Comparison of ENCODE assay signal across 30 cellular contexts in the genomic region with DNA sequence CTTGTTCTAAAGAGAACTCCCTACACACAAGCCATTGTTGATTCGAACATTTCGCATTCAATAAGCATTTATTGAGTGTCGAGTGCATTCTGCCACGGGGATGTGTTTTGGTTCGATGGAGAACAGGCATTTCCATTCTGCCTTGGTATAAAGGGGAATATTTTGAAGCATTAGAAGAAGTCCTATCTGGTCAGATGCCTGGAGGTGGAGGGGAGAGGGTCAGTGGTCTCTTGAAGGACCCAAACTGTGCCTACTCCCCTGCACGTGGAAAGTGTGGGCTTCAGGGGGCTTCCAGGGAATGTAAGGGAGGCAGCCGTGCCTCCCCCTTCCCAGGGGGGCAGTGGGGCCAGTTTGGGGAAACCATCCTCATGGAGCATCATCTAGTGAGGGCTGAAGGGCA. TPM values are rescaled to one million over a fixed set of nuclear protein-coding genes. Genes with fewer than 3 reads are reported as not detected.
"Had no signal": no experiment of that assay in that cellular context is flagged by ENCODE, and none has a peak within 500 bp of the region (broad histone marks: within the 10 kb centered on the region; RNA-seq: fewer than 3 reads in every experiment).

No MANE protein-coding gene starts in this region.

- H3K4me3 Mint-ChIP-seq: activated CD4-positive, alpha-beta memory T cell treated with anti-CD3 and anti-CD28 coated beads, Interleukin-2, amount 10 ng/mL, durations not matched to agents 7 days and 5 days; activated CD4-positive, alpha-beta T cell treated with anti-CD3 and anti-CD28 coated beads, Interleukin-2, amount 10 ng/mL, durations not matched to agents 7 days and 5 days; activated naive CD8-positive, alpha-beta T cell; activated T-cell treated with anti-CD3 and anti-CD28 coated beads, Interleukin-2, amount 50 U/mL, for 4 hours; activated T-helper 17 cell treated with anti-CD3 and anti-CD28 coated beads, Interleukin-2, amount 50 U/mL, for 72 hours; dendritic cell treated with granulocyte-macrophage colony-stimulating factor and Interleukin-4, amounts not matched to agents 40 ng/mL and 50 ng/mL, for 4 days; effector memory CD8-positive, alpha-beta T cell had no signal

- H3K36me3 ChIP-seq: esophagus muscularis mucosa, gastrocnemius medialis had no signal

- H3K36me3 Mint-ChIP-seq: activated naive CD8-positive, alpha-beta T cell had no signal

- H3K4me3 ChIP-seq: body of pancreas, coronary artery, esophagus muscularis mucosa, gastrocnemius medialis had no signal

- H3K27me3 ChIP-seq: body of pancreas, foreskin keratinocyte had no signal

- H3K27ac ChIP-seq: body of pancreas, coronary artery, esophagus muscularis mucosa, foreskin keratinocyte, gastrocnemius medialis had no signal

- H3K4me1 ChIP-seq: body of pancreas, esophagus muscularis mucosa, gastrocnemius medialis had no signal

- H3K4me1 Mint-ChIP-seq: activated CD4-positive, alpha-beta memory T cell treated with anti-CD3 and anti-CD28 coated beads, Interleukin-2, amount 10 ng/mL, durations not matched to agents 7 days and 5 days; activated CD4-positive, alpha-beta T cell treated with anti-CD3 and anti-CD28 coated beads, Interleukin-2, amount 10 ng/mL, durations not matched to agents 7 days and 5 days; activated T-helper 17 cell treated with anti-CD3 and anti-CD28 coated beads, Interleukin-2, amount 50 U/mL, for 72 hours had no signal

- H3K9me3 ChIP-seq: body of pancreas, esophagus muscularis mucosa, gastrocnemius medialis had no signal

- DNase-seq: activated CD4-positive, alpha-beta memory T cell treated with anti-CD3 and anti-CD28 coated beads, Interleukin-2, amount 10 ng/mL, durations not matched to agents 7 days and 5 days; activated CD4-positive, alpha-beta T cell treated with anti-CD3 and anti-CD28 coated beads for 4 hours; activated CD4-positive, alpha-beta T cell treated with anti-CD3 and anti-CD28 coated beads, Interleukin-2, amount 10 ng/mL, durations not matched to agents 7 days and 5 days; activated CD4-positive, alpha-beta T cell treated with anti-CD3 and anti-CD28 coated beads, Interleukin-2, amount 50 U/mL, for 4 hours; activated CD4-positive, CD25-positive, alpha-beta regulatory T cell; activated CD4-positive, CD25-positive, alpha-beta regulatory T cell treated with anti-CD3 and anti-CD28 coated beads, Interleukin-2, amount 50 U/mL, for 72 hours; activated CD8-positive, alpha-beta memory T cell treated with anti-CD3 and anti-CD28 coated beads for 24 hours; activated effector memory CD4-positive, alpha-beta T cell treated with Interleukin-2 at 50 U/mL for 16 hours; activated gamma-delta T cell treated with Interleukin-2 at 50 U/mL for 16 hours; activated naive CD4-positive, alpha-beta T cell treated with anti-CD3 and anti-CD28 coated beads, Interleukin-2, amount 50 U/mL, for 16 hours; activated naive CD4-positive, alpha-beta T cell treated with Interleukin-2 at 50 U/mL for 16 hours; activated T-cell treated with anti-CD3 and anti-CD28 coated beads, Interleukin-2, amount 50 U/mL, for 4 hours; amniotic stem cell; aorta; body of pancreas; central memory CD4-positive, alpha-beta T cell; cerebellar nuclear complex; effector CD4-positive, alpha-beta T cell; effector memory CD8-positive, alpha-beta T cell; erythroblast; foreskin keratinocyte; gastrocnemius medialis; glutamatergic neuron; T-helper 2 cell had no signal

- ATAC-seq: activated T-cell treated with anti-CD3 and anti-CD28 coated beads, Interleukin-2, amount 50 U/mL, for 4 hours; activated T-helper 17 cell treated with anti-CD3 and anti-CD28 coated beads, Interleukin-2, amount 50 U/mL, for 72 hours; body of pancreas; effector memory CD8-positive, alpha-beta T cell; foreskin keratinocyte; gastrocnemius medialis had no signal

- H3K27ac Mint-ChIP-seq: activated CD4-positive, alpha-beta memory T cell treated with anti-CD3 and anti-CD28 coated beads, Interleukin-2, amount 10 ng/mL, durations not matched to agents 7 days and 5 days; activated CD4-positive, alpha-beta T cell treated with anti-CD3 and anti-CD28 coated beads, Interleukin-2, amount 10 ng/mL, durations not matched to agents 7 days and 5 days; activated naive CD8-positive, alpha-beta T cell; activated T-helper 17 cell treated with anti-CD3 and anti-CD28 coated beads, Interleukin-2, amount 50 U/mL, for 72 hours; dendritic cell treated with granulocyte-macrophage colony-stimulating factor and Interleukin-4, amounts not matched to agents 40 ng/mL and 50 ng/mL, for 4 days; effector memory CD8-positive, alpha-beta T cell had no signal

- H3K9me3 Mint-ChIP-seq: activated CD4-positive, alpha-beta memory T cell treated with anti-CD3 and anti-CD28 coated beads, Interleukin-2, amount 10 ng/mL, durations not matched to agents 7 days and 5 days; activated CD4-positive, alpha-beta T cell treated with anti-CD3 and anti-CD28 coated beads, Interleukin-2, amount 10 ng/mL, durations not matched to agents 7 days and 5 days; activated T-cell treated with anti-CD3 and anti-CD28 coated beads, Interleukin-2, amount 50 U/mL, for 4 hours; activated T-helper 17 cell treated with anti-CD3 and anti-CD28 coated beads, Interleukin-2, amount 50 U/mL, for 72 hours; dendritic cell treated with granulocyte-macrophage colony-stimulating factor and Interleukin-4, amounts not matched to agents 40 ng/mL and 50 ng/mL, for 4 days; effector memory CD8-positive, alpha-beta T cell had no signal

RNA-seq across cellular contexts. Expression of gene AJAP1, which starts 8.3 kb away (rescaled TPM):
- total RNA-seq: activated CD4-positive, alpha-beta memory T cell treated with anti-CD3 and anti-CD28 coated beads, Interleukin-2, amount 10 ng/mL, durations not matched to agents 7 days and 5 days; activated CD4-positive, alpha-beta T cell treated with anti-CD3 and anti-CD28 coated beads, Interleukin-2, amount 10 ng/mL, durations not matched to agents 7 days and 5 days; activated T-helper 17 cell treated with anti-CD3 and anti-CD28 coated beads, Interleukin-2, amount 50 U/mL, for 72 hours; T-helper 1 cell treated with Interleukin-12 subunit alpha and Interleukin-12 subunit beta and Interleukin-4 antibody, amounts not matched to agents 30 ng/mL and 1 ng/mL, for 36 hours had no signal
